ENCODE assay signal across 25 cellular contexts in genomic region chr10:46326066-46326465, GRCh38. TPM values are rescaled to one million over a fixed set of nuclear protein-coding genes. Genes with fewer than 3 reads are reported as not detected.
"Had no signal": no experiment of that assay in that cellular context is flagged by ENCODE, and none has a peak within 500 bp of the region (broad histone marks: within the 10 kb centered on the region; RNA-seq: fewer than 3 reads in every experiment).

No MANE protein-coding gene starts in this region.

- H3K4me1 ChIP-seq: heart left ventricle, lower lobe of right lung had no signal

- DNase-seq: activated CD4-positive, alpha-beta memory T cell treated with anti-CD3 and anti-CD28 coated beads for 36 hours; activated CD4-positive, alpha-beta T cell treated with anti-CD3 and anti-CD28 coated beads for 1 hour; activated gamma-delta T cell; activated T-cell treated with anti-CD3 and anti-CD28 coated beads, Interleukin-2, amount 50 U/mL, for 48 hours; brain microvascular endothelial cell; cerebellar nuclear complex; effector memory CD8-positive, alpha-beta T cell; foreskin melanocyte; heart left ventricle; immature natural killer cell; left colon; lower lobe of right lung; midbrain; SK-N-SH; stimulated activated CD4-positive, alpha-beta T cell treated with anti-CD3 and anti-CD28 coated beads, Interleukin-12 subunit alpha, Interleukin-12 subunit beta, amount 100 ng/mL, for 4 hours; stimulated activated CD4-positive, alpha-beta T cell treated with anti-CD3 and anti-CD28 coated beads, Interleukin-2, amount 100 ng/mL, for 24 hours; transverse colon had no signal

- H3K27ac ChIP-seq: brain microvascular endothelial cell, heart left ventricle, lower lobe of right lung, transverse colon, VCaP had no signal

- H3K4me2 ChIP-seq: SK-N-SH had no signal

- H3K36me3 Mint-ChIP-seq: activated CD4-positive, alpha-beta memory T cell treated with anti-CD3 and anti-CD28 coated beads for 36 hours; activated naive CD4-positive, alpha-beta T cell treated with anti-CD3 and anti-CD28 coated beads, Interleukin-2, amount 50 U/mL, for 72 hours; immature natural killer cell; stimulated activated memory B cell treated with anti-CD40 and anti-IgM and Interleukin-4, amounts not matched to agents 10 μg/mL and 1 μg/mL and 100 μg/mL, for 72 hours had no signal

- H3K27me3 Mint-ChIP-seq: activated CD4-positive, alpha-beta memory T cell treated with anti-CD3 and anti-CD28 coated beads for 36 hours; dendritic cell treated with granulocyte-macrophage colony-stimulating factor and Interleukin-4, amounts not matched to agents 40 ng/mL and 50 ng/mL, for 4 days had no signal

- H3K27ac Mint-ChIP-seq: activated CD4-positive, alpha-beta memory T cell treated with anti-CD3 and anti-CD28 coated beads for 36 hours; dendritic cell treated with granulocyte-macrophage colony-stimulating factor and Interleukin-4, amounts not matched to agents 40 ng/mL and 50 ng/mL, for 4 days; effector memory CD8-positive, alpha-beta T cell; immature natural killer cell; stimulated activated memory B cell treated with anti-CD40 and anti-IgM and Interleukin-4, amounts not matched to agents 10 μg/mL and 1 μg/mL and 100 μg/mL, for 72 hours had no signal

- H3K9me3 Mint-ChIP-seq: activated CD4-positive, alpha-beta memory T cell treated with anti-CD3 and anti-CD28 coated beads for 36 hours; activated naive CD4-positive, alpha-beta T cell treated with anti-CD3 and anti-CD28 coated beads, Interleukin-2, amount 50 U/mL, for 72 hours; dendritic cell treated with granulocyte-macrophage colony-stimulating factor and Interleukin-4, amounts not matched to agents 40 ng/mL and 50 ng/mL, for 4 days; effector memory CD8-positive, alpha-beta T cell; immature natural killer cell; stimulated activated memory B cell treated with anti-CD40 and anti-IgM and Interleukin-4, amounts not matched to agents 10 μg/mL and 1 μg/mL and 100 μg/mL, for 72 hours had no signal

- H3K9me2 ChIP-seq: SK-N-SH had no signal

- H3K4me3 ChIP-seq: heart left ventricle, lower lobe of right lung, transverse colon had no signal

- H3K4me3 Mint-ChIP-seq: activated CD4-positive, alpha-beta memory T cell treated with anti-CD3 and anti-CD28 coated beads for 36 hours; dendritic cell treated with granulocyte-macrophage colony-stimulating factor and Interleukin-4, amounts not matched to agents 40 ng/mL and 50 ng/mL, for 4 days; effector memory CD8-positive, alpha-beta T cell; immature natural killer cell; stimulated activated memory B cell treated with anti-CD40 and anti-IgM and Interleukin-4, amounts not matched to agents 10 μg/mL and 1 μg/mL and 100 μg/mL, for 72 hours had no signal

- H3K36me3 ChIP-seq: brain microvascular endothelial cell, heart left ventricle, lower lobe of right lung, transverse colon had no signal

- ATAC-seq: activated naive CD4-positive, alpha-beta T cell treated with anti-CD3 and anti-CD28 coated beads, Interleukin-2, amount 50 U/mL, for 72 hours; effector memory CD8-positive, alpha-beta T cell; left colon; lower lobe of right lung; stimulated activated memory B cell treated with anti-CD40 and anti-IgM and Interleukin-4, amounts not matched to agents 10 μg/mL and 1 μg/mL and 100 μg/mL, for 72 hours had no signal

- H3K9ac ChIP-seq: SK-N-SH had no signal

- H3K27me3 ChIP-seq: brain microvascular endothelial cell, transverse colon had no signal

- H3K4me1 Mint-ChIP-seq: immature natural killer cell; stimulated activated memory B cell treated with anti-CD40 and anti-IgM and Interleukin-4, amounts not matched to agents 10 μg/mL and 1 μg/mL and 100 μg/mL, for 72 hours had no signal

- H3K9me3 ChIP-seq: heart left ventricle, lower lobe of right lung, SK-N-SH, transverse colon had no signal

RNA-seq across cellular contexts. Expression of gene ANTXRL, which starts 39.3 kb away (rescaled TPM):
- total RNA-seq: activated CD4-positive, alpha-beta memory T cell treated with anti-CD3 and anti-CD28 coated beads for 36 hours; activated naive CD4-positive, alpha-beta T cell treated with anti-CD3 and anti-CD28 coated beads, Interleukin-2, amount 50 U/mL, for 72 hours; left colon; lower lobe of right lung; myocyte; renal cortical epithelial cell; T-helper 1 cell treated with Interleukin-12 subunit alpha and Interleukin-12 subunit beta and Interleukin-4 antibody, amounts not matched to agents 30 ng/mL and 1 ng/mL, for 36 hours; transverse colon had no signal
- polyA plus RNA-seq: immature natural killer cell, neural cell, SK-N-SH had no signal

RNA-seq across cellular contexts. Expression of gene ANXA8L1, which starts 49.5 kb away (rescaled TPM):
- total RNA-seq: activated CD4-positive, alpha-beta memory T cell treated with anti-CD3 and anti-CD28 coated beads for 36 hours; activated naive CD4-positive, alpha-beta T cell treated with anti-CD3 and anti-CD28 coated beads, Interleukin-2, amount 50 U/mL, for 72 hours; left colon; myocyte; renal cortical epithelial cell; transverse colon had no signal
- polyA plus RNA-seq: immature natural killer cell, neural cell had no signal
